In genomic region chr3:43098761-43099160, GRCh38 we compare ENCODE assay signal across 3 cellular contexts.
"Had no signal": no experiment of that assay in that cellular context is flagged by ENCODE, and none has a peak within 500 bp of the region (broad histone marks: within the 10 kb centered on the region; RNA-seq: fewer than 3 reads in every experiment).

No MANE protein-coding gene starts in this region.

- H3K4me3 ChIP-seq: GM12878 had no signal

- DNase-seq: GDM1, GF-D8 had no signal
